Comparison of ENCODE assay signal across 8 cellular contexts in genomic region chr9:137301086-137301947, GRCh38. TPM values are rescaled to one million over a fixed set of nuclear protein-coding genes. Genes with fewer than 3 reads are reported as not detected.
A peak's percentile ranks its signal among the peaks of the same experiment; 100 is the strongest.
DNase-seq lines count a peak whose midpoint lies in the region; ATAC-seq, FAIRE-seq and TF ChIP-seq lines count a peak whose summit lies in the region.

No MANE protein-coding gene starts in this region.

- FAIRE-seq in RCC 7860 (lab: Jason Lieb, UNC) = no peak

- peak; percentile 82 for DNase-seq in ELF-1 (ENCODE audit: low read depth, low spot score)
- peak; percentile 11 for DNase-seq in RPMI7951 (ENCODE audit: low read depth)
- DNase-seq in medulla oblongata (ENCODE audit: extremely low spot score) = peak; percentile 20
- DNase-seq in upper lobe of right lung = peak; percentile 77
- DNase-seq in RCC 7860 (ENCODE audit: low spot score) = no peak

- peaks cover 26% of the 10 kb centered on the region for H3K27me3 ChIP-seq in upper lobe of right lung

- H3K27ac ChIP-seq in 22Rv1 (peak overlapping the region; percentile 98), cingulate gyrus (ENCODE audit: low read depth, low read length) (peak overlapping the region; percentile 47), upper lobe of right lung (peak overlapping the region; percentile 60)

- H3K36me3 ChIP-seq in upper lobe of right lung = no peaks in the 10 kb centered on the region

- H3K4me1 ChIP-seq in upper lobe of right lung = peaks cover 49% of the 10 kb centered on the region

- intact Hi-C loops in upper lobe of right lung (cut with DNase I) = no loop called here

- ATAC-seq in HG03039 (IDR thresholded peaks at IDR 0.05; ENCODE audit: unreplicated experiment) (peak; percentile 17), upper lobe of right lung (peak; percentile 10)

- H3K9me3 ChIP-seq in upper lobe of right lung = no peaks in the 10 kb centered on the region

- TF ChIP-seq CTCF in 22Rv1 (IDR thresholded peaks at IDR 0.05) = peak; percentile 85
- no peak for TF ChIP-seq CTCF in upper lobe of right lung (IDR thresholded peaks at IDR 0.05)

- H3K4me3 ChIP-seq in upper lobe of right lung = peak overlapping the region; percentile 55

RNA-seq across cellular contexts. Expression of gene NRARP, which starts 0.8 kb away (rescaled TPM):
- total RNA-seq in RPMI7951 (2014; rRNA removed; shearing (Covaris generic)) = 0.12 TPM in 1 of 2 replicates, not detected in the other
- 21.5 TPM for total RNA-seq in upper lobe of right lung

RNA-seq across cellular contexts. Expression of gene TOR4A, which starts 23.8 kb away (rescaled TPM):
- total RNA-seq in RPMI7951 (2014; rRNA removed; shearing (Covaris generic)) = under 0.01 TPM in 2 replicates
- 27.4 TPM for total RNA-seq in upper lobe of right lung

RNA-seq across cellular contexts. Expression of gene NELFB, which starts 46.2 kb away (rescaled TPM):
- total RNA-seq in RPMI7951 (2014; rRNA removed; shearing (Covaris generic)) = 34.2 and 46.8 TPM in 2 replicates
- 47.2 TPM for total RNA-seq in upper lobe of right lung

RNA-seq across cellular contexts. Expression of gene STPG3, which starts 50.2 kb away (rescaled TPM):
- total RNA-seq in RPMI7951 (2014; rRNA removed; shearing (Covaris generic)) = not detected in 2 replicates
- total RNA-seq in upper lobe of right lung = not detected

Comparison
In these comparisons a context has a peak if more than half of its experiments do, and no peak if none do; other contexts are left out.
1. H3K27ac ChIP-seq: peak in every context shown above with its lines; median percentile 98 in 22Rv1; 60 in upper lobe of right lung; 47 in cingulate gyrus.
2. RNA of gene NRARP, which starts 0.8 kb away (total RNA-seq): 21.5 TPM in upper lobe of right lung (single experiment); 0.12 TPM in RPMI7951; every median in the first group is over 10 times any median in the second.
3. RNA of gene TOR4A, which starts 23.8 kb away (total RNA-seq): 27.4 TPM in upper lobe of right lung (single experiment); under 0.01 TPM in RPMI7951; every median in the first group is over 10 times any median in the second.